In the genomic region with DNA sequence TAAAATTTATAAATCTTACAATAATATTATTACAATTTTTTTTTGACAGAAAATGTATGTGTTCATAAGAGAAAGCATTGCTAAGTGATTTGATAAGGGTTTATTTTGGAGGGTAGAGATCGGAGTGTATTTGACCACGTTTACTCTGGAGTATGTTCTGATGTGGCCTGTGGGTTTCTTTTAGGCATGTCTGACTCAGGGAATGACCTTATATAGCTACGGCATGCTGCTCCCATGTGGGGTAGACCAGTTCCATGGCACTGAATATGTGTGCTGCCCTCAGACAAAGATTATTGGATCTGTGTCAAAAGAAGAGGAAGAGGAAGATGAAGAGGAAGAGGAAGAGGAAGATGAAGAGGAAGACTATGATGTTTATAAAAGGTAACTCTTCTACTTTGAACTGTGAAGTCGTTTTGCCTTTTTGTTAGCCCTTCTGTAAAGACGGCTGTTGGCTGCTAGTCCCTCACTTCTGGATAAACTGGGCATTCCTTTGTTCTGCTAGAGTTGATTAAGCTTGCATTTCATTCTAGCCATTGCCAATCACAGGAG, we compare ENCODE assay signal across 12 cellular contexts. TPM values are rescaled to one million over a fixed set of nuclear protein-coding genes. Genes with fewer than 3 reads are reported as not detected.
DNase-seq lines count a peak whose midpoint lies in the region; ATAC-seq, FAIRE-seq and TF ChIP-seq lines count a peak whose summit lies in the region.
"Had no signal": no experiment of that assay in that cellular context is flagged by ENCODE, and none has a peak within 500 bp of the region (broad histone marks: within the 10 kb centered on the region; RNA-seq: fewer than 3 reads in every experiment).

No MANE protein-coding gene starts in this region.

- CTCF ChIA-PET in activated B cell treated with CpG ODN at 0.5 μM for 24 hours (lab: Charles Lee): interaction anchor here (1.8 to 4.9 kb wide), 2 partner anchors 11 to 51 kb away, joined by 7 to 27 read pairs; no protein-coding TSS in a partner anchor

- H3K27me3 ChIP-seq in WERI-Rb-1 (ENCODE audit: insufficient read depth, low read depth, severe bottlenecking): no peaks in the 10 kb centered on the region

- peaks cover 77% of the 10 kb centered on the region for H3K4me1 Mint-ChIP-seq in activated B cell treated with CpG ODN at 0.5 μM for 24 hours

- H3K4me3 ChIP-seq in WERI-Rb-1 (ENCODE audit: low read depth, low read length): no peak overlapping the region

- peak; percentile 16 for ATAC-seq in activated B cell treated with CpG ODN at 0.5 μM for 24 hours (ENCODE audit: low read depth)
- no peak for ATAC-seq in GM19452 (IDR thresholded peaks at IDR 0.05; ENCODE audit: unreplicated experiment)
- ATAC-seq in HG02885 (IDR thresholded peaks at IDR 0.05; ENCODE audit: poor library complexity, unreplicated experiment): no peak

- H3K4me3 Mint-ChIP-seq in activated B cell treated with CpG ODN at 0.5 μM for 24 hours: peak overlapping the region; percentile 41

- H3K36me3 ChIP-seq in WERI-Rb-1: peaks cover 28% of the 10 kb centered on the region

- FAIRE-seq in urothelium cell line (lab: Jason Lieb, UNC): no peak
- FAIRE-seq: H1 had no signal

- peak overlapping the region; percentile 80 for H3K27ac Mint-ChIP-seq in activated B cell treated with CpG ODN at 0.5 μM for 24 hours

- no peak overlapping the region for H3K27ac ChIP-seq in WERI-Rb-1

- peak; percentile 35 for DNase-seq in stimulated activated CD4-positive, alpha-beta T cell treated with anti-CD3 and anti-CD28 coated beads, Interleukin-15, amount 100 ng/mL, for 24 hours
- DNase-seq in stimulated activated CD4-positive, alpha-beta T cell treated with anti-CD3 and anti-CD28 coated beads, Interleukin-2, amount 100 ng/mL, for 24 hours: no peak
- DNase-seq in activated B cell treated with CpG ODN at 0.5 μM for 24 hours: no peak
- DNase-seq in foreskin melanocyte: peak; percentile 35
- no peak for DNase-seq in urothelium cell line (ENCODE audit: low spot score)
- DNase-seq in WERI-Rb-1: no peak
- DNase-seq: aorta, NCI-H510A treated with DMSO at 0.1 percent for 48 hours, T-helper 9 cell had no signal

- H3K27me3 Mint-ChIP-seq in activated B cell treated with CpG ODN at 0.5 μM for 24 hours: no peaks in the 10 kb centered on the region

- peaks cover 33% of the 10 kb centered on the region for H3K36me3 Mint-ChIP-seq in activated B cell treated with CpG ODN at 0.5 μM for 24 hours (ENCODE audit: low read depth)

- no peak for TF ChIP-seq CTCF in activated B cell treated with CpG ODN at 0.5 μM for 24 hours (IDR thresholded peaks at IDR 0.05)
- TF ChIP-seq CTCF in WERI-Rb-1 (IDR thresholded peaks at IDR 0.05; ENCODE audit: low read depth, low read length): no peak

- POLR2A ChIA-PET in activated B cell treated with CpG ODN at 0.5 μM for 24 hours (lab: Charles Lee): interaction anchor here (0.6 to 2.5 kb wide), 4 partner anchors 11 to 208 kb away, joined by 3 to 22 read pairs (median 4); partner anchors contain the start of gene PRDM10

- intact Hi-C loops in activated B cell treated with CpG ODN at 0.5 μM for 24 hours (cut with micrococcal nuclease): no loop called here

- H3K9me3 Mint-ChIP-seq in activated B cell treated with CpG ODN at 0.5 μM for 24 hours: no peaks in the 10 kb centered on the region

- no peaks in the 10 kb centered on the region for H3K9me3 ChIP-seq in WERI-Rb-1 (ENCODE audit: severe bottlenecking)

RNA-seq across cellular contexts. Expression of gene ST14, which starts 38.1 kb away (rescaled TPM):
- 22.6 and 23.9 TPM in 2 replicates for total RNA-seq in activated B cell treated with CpG ODN at 0.5 μM for 24 hours

RNA-seq across cellular contexts. Expression of gene APLP2, which starts 51.8 kb away (rescaled TPM):
- 47.7 and 50.8 TPM in 2 replicates for total RNA-seq in activated B cell treated with CpG ODN at 0.5 μM for 24 hours

Comparison
In these comparisons a context has a peak if more than half of its experiments do, and no peak if none do; other contexts are left out.
1. DNase-seq: peak in stimulated activated CD4-positive, alpha-beta T cell treated with anti-CD3 and anti-CD28 coated beads, Interleukin-15, amount 100 ng/mL, for 24 hours (single experiment) and foreskin melanocyte (single experiment); none in stimulated activated CD4-positive, alpha-beta T cell treated with anti-CD3 and anti-CD28 coated beads, Interleukin-2, amount 100 ng/mL, for 24 hours (0 of 2), activated B cell treated with CpG ODN at 0.5 μM for 24 hours (single experiment), urothelium cell line (single experiment) and WERI-Rb-1 (single experiment).